Comparison of ENCODE assay signal across 3 cellular contexts in genomic region chr11:117763465-117763864, GRCh38. TPM values are rescaled to one million over a fixed set of nuclear protein-coding genes. Genes with fewer than 3 reads are reported as not detected.
"Had no signal": no experiment of that assay in that cellular context is flagged by ENCODE, and none has a peak within 500 bp of the region (broad histone marks: within the 10 kb centered on the region; RNA-seq: fewer than 3 reads in every experiment).

No MANE protein-coding gene starts in this region.

RNA-seq across cellular contexts. Expression of gene DSCAML1, which starts 33.6 kb away (rescaled TPM):
- total RNA-seq: K562, M059J had no signal
- polyA plus RNA-seq: IgD-negative memory B cell, K562 had no signal
